In the genomic region with DNA sequence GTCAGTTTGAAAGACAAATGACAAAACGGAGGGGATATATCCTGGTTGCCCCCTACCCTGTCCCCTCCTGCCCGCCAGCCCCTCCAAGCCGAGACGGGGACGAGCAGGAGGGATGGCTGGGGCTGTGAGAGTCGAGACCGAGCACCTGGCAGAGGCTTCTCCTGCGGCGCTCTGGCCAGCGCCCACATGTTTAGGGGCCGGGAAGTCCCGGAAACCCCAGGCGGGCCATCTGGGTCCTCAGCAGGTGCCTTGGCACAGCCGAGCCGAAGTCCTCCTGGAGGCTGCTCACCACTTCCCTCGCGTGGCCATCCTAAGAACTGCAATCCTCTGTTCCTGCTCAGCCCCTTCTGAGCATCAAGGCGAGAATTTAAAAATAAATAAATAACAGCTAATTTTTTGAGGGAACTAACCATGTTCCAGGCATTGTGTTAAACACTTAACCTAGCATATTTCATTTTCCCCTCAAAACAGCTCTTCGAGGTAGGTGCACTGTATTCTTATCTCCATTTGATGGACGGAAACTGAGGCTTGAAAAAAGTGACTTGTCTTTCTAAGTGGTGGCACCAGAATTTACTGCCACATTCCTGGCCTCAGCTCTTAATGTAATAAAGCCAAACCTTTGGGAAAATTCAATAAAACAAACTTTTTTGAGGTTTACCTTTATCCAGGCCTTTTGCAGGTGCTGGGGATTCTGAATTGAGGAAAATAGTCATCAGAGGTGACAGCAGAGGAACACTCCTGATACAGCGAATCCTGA, we compare ENCODE assay signal across 8 cellular contexts. TPM values are rescaled to one million over a fixed set of nuclear protein-coding genes. Genes with fewer than 3 reads are reported as not detected.
A peak's percentile ranks its signal among the peaks of the same experiment; 100 is the strongest.
DNase-seq lines count a peak whose midpoint lies in the region; ATAC-seq and TF ChIP-seq lines count a peak whose summit lies in the region.

No MANE protein-coding gene starts in this region.

- H3K4me1 ChIP-seq in adrenal gland (replicated peaks in 1 of 2) (peaks cover 10 to 15% of the 10 kb centered on the region in 2 donors), left ventricle myocardium inferior (peaks cover 23% of the 10 kb centered on the region)

- no peaks in the 10 kb centered on the region for H3K9me3 Mint-ChIP-seq in T-helper 1 cell treated with Interleukin-12 subunit alpha and Interleukin-12 subunit beta and Interleukin-4 antibody, amounts not matched to agents 30 μg/mL and 1 μg/mL, for 36 hours

- H3K27me3 Mint-ChIP-seq in T-helper 1 cell treated with Interleukin-12 subunit alpha and Interleukin-12 subunit beta and Interleukin-4 antibody, amounts not matched to agents 30 μg/mL and 1 μg/mL, for 36 hours (ENCODE audit: low read depth), result peaks cover 14% of the 10 kb centered on the region

- TF ChIP-seq CTCF in HFF-Myc (IDR thresholded peaks at IDR 0.05; ENCODE audit: low read depth, low read length, missing control alignments) (peak; percentile 95), adrenal gland (IDR thresholded peaks at IDR 0.05) (peak; percentile 78 to 97 (median 90)), left ventricle myocardium inferior (IDR thresholded peaks at IDR 0.05; ENCODE audit: borderline replicate concordance) (peak; percentile 99)

- ATAC-seq in HG03469 (IDR thresholded peaks at IDR 0.05; ENCODE audit: unreplicated experiment), result no peak

- H3K27me3 ChIP-seq in adrenal gland (no peaks in the 10 kb centered on the region), left ventricle myocardium inferior (ENCODE audit: low read depth) (peaks cover 4% of the 10 kb centered on the region)

- H3K36me3 ChIP-seq in adrenal gland (replicated peaks in 1 of 2) (no peaks in the 10 kb centered on the region), left ventricle myocardium inferior (no peaks in the 10 kb centered on the region)

- H3K27ac Mint-ChIP-seq in T-helper 1 cell treated with Interleukin-12 subunit alpha and Interleukin-12 subunit beta and Interleukin-4 antibody, amounts not matched to agents 30 μg/mL and 1 μg/mL, for 36 hours, result no peak overlapping the region

- peaks cover 12% of the 10 kb centered on the region for H3K4me1 Mint-ChIP-seq in T-helper 1 cell treated with Interleukin-12 subunit alpha and Interleukin-12 subunit beta and Interleukin-4 antibody, amounts not matched to agents 30 μg/mL and 1 μg/mL, for 36 hours (ENCODE audit: low read depth)

- 10 to 17% (median 13%) methylated on average over 14 to 21 of the region's 21 CpGs for WGBS in adrenal gland, 4 donors

- no peak for TF ChIP-seq POLR2A in adrenal gland (IDR thresholded peaks at IDR 0.05)

- peak overlapping the region; percentile 50 for H3K4me3 Mint-ChIP-seq in T-helper 1 cell treated with Interleukin-12 subunit alpha and Interleukin-12 subunit beta and Interleukin-4 antibody, amounts not matched to agents 30 μg/mL and 1 μg/mL, for 36 hours

- H3K4me3 ChIP-seq in HFF-Myc (replicated peaks; ENCODE audit: low read depth, low read length), result no peak overlapping the region
- H3K4me3 ChIP-seq in adrenal gland, result peak overlapping the region in 1 of 4 donors; percentile 35
- H3K4me3 ChIP-seq in left ventricle myocardium inferior, result peak overlapping the region; percentile 36

- H3K36me3 Mint-ChIP-seq in T-helper 1 cell treated with Interleukin-12 subunit alpha and Interleukin-12 subunit beta and Interleukin-4 antibody, amounts not matched to agents 30 μg/mL and 1 μg/mL, for 36 hours (ENCODE audit: low read depth), result no peaks in the 10 kb centered on the region

- no peak overlapping the region for H3K27ac ChIP-seq in adrenal gland
- H3K27ac ChIP-seq in left ventricle myocardium inferior (replicated peaks), result no peak overlapping the region

- DNase-seq in ELF-1 (ENCODE audit: low read depth, low spot score) (peak; percentile 85), HFF-Myc (ENCODE audit: extremely low read depth, low read depth) (no peak), NCI-H1417 treated with DMSO at 0.1 percent for 48 hours (lab: John Stamatoyannopoulos, UW) (peak; percentile 22), adrenal gland (peak; percentile 67 to 92 (median 80)), left ventricle myocardium inferior (peak; percentile 77), renal cortical epithelial cell (ENCODE audit: low read depth) (peak; percentile 54)

- H3K9me3 ChIP-seq in adrenal gland (replicated peaks in 1 of 3) (no peaks in the 10 kb centered on the region), left ventricle myocardium inferior (replicated peaks) (no peaks in the 10 kb centered on the region)

- intact Hi-C loops in adrenal gland (cut with DNase I), result loop anchor here (5.0 to 10.0 kb wide), 2 partner anchors 42 to 54 kb away; no protein-coding TSS in a partner anchor
- intact Hi-C loops in left ventricle myocardium inferior (cut with micrococcal nuclease), result no loop called here

RNA-seq across cellular contexts. Expression of gene RIMS3, which starts 3.5 kb away (rescaled TPM):
- 10 to 100 TPM in 1 of 8 donors, 1 to 10 TPM in 7; 1.6 to 10.3 (median 2.9) TPM for total RNA-seq in adrenal gland
- 1 to 10 TPM in 2 of 3 donors, under 1 TPM in 1; 0.84 to 5.1 (median 3.9) TPM for polyA plus RNA-seq in adrenal gland
- total RNA-seq in left ventricle myocardium inferior, result 0.74 TPM
- total RNA-seq in renal cortical epithelial cell, result 6.7 and 12.5 TPM in 2 replicates

RNA-seq across cellular contexts. Expression of gene NFYC, which starts 22.6 kb away (rescaled TPM):
- total RNA-seq in adrenal gland (10 to 100 TPM; 35.9 to 73.8 (median 51.2) TPM), left ventricle myocardium inferior (62.2 TPM), renal cortical epithelial cell (18.6 and 40.4 TPM in 2 replicates)
- polyA plus RNA-seq in adrenal gland, result 10 to 100 TPM; 37.5 to 65.2 (median 38.8) TPM
